In the genomic region with DNA sequence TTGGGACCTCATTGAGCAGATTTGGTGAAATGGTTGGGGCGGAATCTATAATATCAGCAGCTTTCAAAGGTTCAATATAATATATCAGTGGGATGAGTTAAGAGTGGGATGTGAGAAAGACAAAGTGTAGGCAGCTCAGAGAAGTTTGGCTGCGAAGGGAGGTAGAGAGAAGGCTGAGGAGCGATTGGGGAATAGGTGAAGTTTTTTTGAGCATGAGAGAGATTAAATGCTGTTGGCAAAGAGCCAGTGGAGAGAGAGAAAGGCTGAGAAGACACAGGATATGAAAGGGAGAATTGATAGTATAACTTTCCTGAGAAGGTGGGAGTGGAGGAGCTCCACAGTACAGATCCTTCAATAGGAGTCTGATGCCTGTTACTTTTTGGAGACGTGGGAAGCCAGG, we compare ENCODE assay signal across 2 cellular contexts.
TF ChIP-seq lines count a peak whose summit lies in the region.

No MANE protein-coding gene starts in this region.

TF ChIP-seq in HEK293, 187 proteins besides CTCF, POLR2A, EP300 and RAD21 (continued from another document):
- TF ChIP-seq, protein P1, sequence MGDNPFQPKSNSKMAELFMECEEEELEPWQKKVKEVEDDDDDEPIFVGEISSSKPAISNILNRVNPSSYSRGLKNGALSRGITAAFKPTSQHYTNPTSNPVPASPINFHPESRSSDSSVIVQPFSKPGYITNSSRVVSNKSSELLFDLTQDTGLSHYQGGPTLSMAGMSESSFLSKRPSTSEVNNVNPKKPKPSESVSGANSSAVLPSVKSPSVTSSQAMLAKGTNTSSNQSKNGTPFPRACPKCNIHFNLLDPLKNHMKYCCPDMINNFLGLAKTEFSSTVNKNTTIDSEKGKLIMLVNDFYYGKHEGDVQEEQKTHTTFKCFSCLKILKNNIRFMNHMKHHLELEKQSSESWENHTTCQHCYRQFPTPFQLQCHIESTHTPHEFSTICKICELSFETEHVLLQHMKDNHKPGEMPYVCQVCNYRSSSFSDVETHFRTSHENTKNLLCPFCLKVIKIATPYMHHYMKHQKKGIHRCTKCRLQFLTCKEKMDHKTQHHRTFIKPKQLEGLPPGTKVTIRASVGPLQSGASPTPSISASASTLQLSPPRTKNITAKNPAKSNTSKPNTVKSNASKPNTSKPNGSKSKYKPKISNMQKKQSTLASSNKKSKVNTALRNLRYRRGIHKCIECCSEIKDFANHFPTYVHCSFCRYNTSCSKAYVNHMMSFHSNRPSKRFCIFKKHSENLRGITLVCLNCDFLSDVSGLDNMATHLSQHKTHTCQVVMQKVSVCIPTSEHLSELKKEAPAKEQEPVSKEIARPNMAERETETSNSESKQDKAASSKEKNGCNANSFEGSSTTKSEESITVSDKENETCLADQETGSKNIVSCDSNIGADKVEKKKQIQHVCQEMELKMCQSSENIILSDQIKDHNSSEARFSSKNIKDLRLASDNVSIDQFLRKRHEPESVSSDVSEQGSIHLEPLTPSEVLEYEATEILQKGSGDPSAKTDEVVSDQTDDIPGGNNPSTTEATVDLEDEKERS (tag by site-specific recombination; IDR thresholded peaks at IDR 0.05) = no peak
- TF ChIP-seq, protein P2, sequence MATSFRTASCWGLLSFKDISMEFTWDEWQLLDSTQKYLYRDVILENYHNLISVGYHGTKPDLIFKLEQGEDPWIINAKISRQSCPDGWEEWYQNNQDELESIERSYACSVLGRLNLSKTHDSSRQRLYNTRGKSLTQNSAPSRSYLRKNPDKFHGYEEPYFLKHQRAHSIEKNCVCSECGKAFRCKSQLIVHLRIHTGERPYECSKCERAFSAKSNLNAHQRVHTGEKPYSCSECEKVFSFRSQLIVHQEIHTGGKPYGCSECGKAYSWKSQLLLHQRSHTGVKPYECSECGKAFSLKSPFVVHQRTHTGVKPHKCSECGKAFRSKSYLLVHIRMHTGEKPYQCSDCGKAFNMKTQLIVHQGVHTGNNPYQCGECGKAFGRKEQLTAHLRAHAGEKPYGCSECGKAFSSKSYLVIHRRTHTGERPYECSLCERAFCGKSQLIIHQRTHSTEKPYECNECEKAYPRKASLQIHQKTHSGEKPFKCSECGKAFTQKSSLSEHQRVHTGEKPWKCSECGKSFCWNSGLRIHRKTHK (tag by site-specific recombination; IDR thresholded peaks at IDR 0.05) = no peak
- TF ChIP-seq ZNF777 (tag by site-specific recombination; IDR thresholded peaks at IDR 0.05; ENCODE audit: borderline replicate concordance) = no peak
- TF ChIP-seq ZSCAN23 (tag by site-specific recombination; IDR thresholded peaks at IDR 0.05) = no peak
- peak; percentile 74 for TF ChIP-seq EGR2 (tag by site-specific recombination; IDR thresholded peaks at IDR 0.05; ENCODE audit: low read depth)
TF ChIP-seq in HEK293: peak in this region for 3.

TF ChIP-seq in K562, 482 proteins besides CTCF, POLR2A, EP300 and RAD21:
- TF ChIP-seq, protein P3, sequence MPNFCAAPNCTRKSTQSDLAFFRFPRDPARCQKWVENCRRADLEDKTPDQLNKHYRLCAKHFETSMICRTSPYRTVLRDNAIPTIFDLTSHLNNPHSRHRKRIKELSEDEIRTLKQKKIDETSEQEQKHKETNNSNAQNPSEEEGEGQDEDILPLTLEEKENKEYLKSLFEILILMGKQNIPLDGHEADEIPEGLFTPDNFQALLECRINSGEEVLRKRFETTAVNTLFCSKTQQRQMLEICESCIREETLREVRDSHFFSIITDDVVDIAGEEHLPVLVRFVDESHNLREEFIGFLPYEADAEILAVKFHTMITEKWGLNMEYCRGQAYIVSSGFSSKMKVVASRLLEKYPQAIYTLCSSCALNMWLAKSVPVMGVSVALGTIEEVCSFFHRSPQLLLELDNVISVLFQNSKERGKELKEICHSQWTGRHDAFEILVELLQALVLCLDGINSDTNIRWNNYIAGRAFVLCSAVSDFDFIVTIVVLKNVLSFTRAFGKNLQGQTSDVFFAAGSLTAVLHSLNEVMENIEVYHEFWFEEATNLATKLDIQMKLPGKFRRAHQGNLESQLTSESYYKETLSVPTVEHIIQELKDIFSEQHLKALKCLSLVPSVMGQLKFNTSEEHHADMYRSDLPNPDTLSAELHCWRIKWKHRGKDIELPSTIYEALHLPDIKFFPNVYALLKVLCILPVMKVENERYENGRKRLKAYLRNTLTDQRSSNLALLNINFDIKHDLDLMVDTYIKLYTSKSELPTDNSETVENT (CRISPR knock-in tag; IDR thresholded peaks at IDR 0.05) = no peak
- TF ChIP-seq NFIC (IDR thresholded peaks at IDR 0.05) = peak; percentile 92
- TF ChIP-seq FOXP1 (CRISPR knock-in tag; IDR thresholded peaks at IDR 0.05) = no peak
- no peak for TF ChIP-seq PHF21A (IDR thresholded peaks at IDR 0.05; ENCODE audit: borderline replicate concordance, low read depth)
- no peak for TF ChIP-seq NEUROD1 (IDR thresholded peaks at IDR 0.05; ENCODE audit: borderline replicate concordance, low read depth, low read length, partially characterized antibody)
TF ChIP-seq in K562: peak in this region for 1.
